ENCODE assay signal across 9 cellular contexts in genomic region chr4:98626350-98626749, GRCh38. TPM values are rescaled to one million over a fixed set of nuclear protein-coding genes. Genes with fewer than 3 reads are reported as not detected.
A peak's percentile ranks its signal among the peaks of the same experiment; 100 is the strongest.
DNase-seq lines count a peak whose midpoint lies in the region; ATAC-seq and TF ChIP-seq lines count a peak whose summit lies in the region.
"Had no signal": no experiment of that assay in that cellular context is flagged by ENCODE, and none has a peak within 500 bp of the region (broad histone marks: within the 10 kb centered on the region; RNA-seq: fewer than 3 reads in every experiment).

No MANE protein-coding gene starts in this region.

- no peak for DNase-seq in activated CD4-positive, alpha-beta T cell treated with anti-CD3 and anti-CD28 coated beads, Interleukin-2, amount 10 ng/mL, durations not matched to agents 7 days and 5 days
- no peak for DNase-seq in activated CD4-positive, alpha-beta T cell treated with anti-CD3 and anti-CD28 coated beads, Interleukin-2, amount 50 U/mL, for 48 hours
- DNase-seq in activated CD8-positive, alpha-beta T cell treated with anti-CD3 and anti-CD28 coated beads for 36 hours, result peak; percentile 26
- DNase-seq in glomerular visceral epithelial cell (ENCODE audit: extremely low spot score), result peak; percentile 87
- peak; percentile 45 for DNase-seq in testis
- DNase-seq in left lobe of liver (ENCODE audit: low spot score), result no peak
- no peak for DNase-seq in HuH-7 (ENCODE audit: low spot score)
- no peak for DNase-seq in iPS-NIHi11 (ENCODE audit: low spot score)

- POLR2A ChIA-PET in activated CD4-positive, alpha-beta T cell treated with anti-CD3 and anti-CD28 coated beads, Interleukin-2, amount 10 ng/mL, durations not matched to agents 7 days and 5 days (lab: Charles Lee), result no interaction called here
- POLR2A ChIA-PET in activated CD8-positive, alpha-beta T cell treated with anti-CD3 and anti-CD28 coated beads for 36 hours (lab: Charles Lee), result interaction anchor here (1.2 kb wide), 1 partner anchor 32 kb away, joined by 3 read pairs; the partner anchor contains the start of gene TSPAN5

- WGBS in testis, 2 donors, result 40 to 46% methylated on average over 4 of the region's 4 CpGs

- H3K36me3 Mint-ChIP-seq in activated CD4-positive, alpha-beta T cell treated with anti-CD3 and anti-CD28 coated beads, Interleukin-2, amount 10 ng/mL, durations not matched to agents 7 days and 5 days (ENCODE audit: low read depth), result peaks cover 9% of the 10 kb centered on the region
- peaks cover 2% of the 10 kb centered on the region for H3K36me3 Mint-ChIP-seq in activated CD8-positive, alpha-beta T cell treated with anti-CD3 and anti-CD28 coated beads for 36 hours (ENCODE audit: low read depth)

- TF ChIP-seq POLR2A in testis (IDR thresholded peaks at IDR 0.05), result no peak

- H3K4me3 Mint-ChIP-seq in activated CD4-positive, alpha-beta T cell treated with anti-CD3 and anti-CD28 coated beads, Interleukin-2, amount 10 ng/mL, durations not matched to agents 7 days and 5 days, result no peak overlapping the region
- no peak overlapping the region for H3K4me3 Mint-ChIP-seq in activated CD8-positive, alpha-beta T cell treated with anti-CD3 and anti-CD28 coated beads for 36 hours

- H3K4me1 ChIP-seq in testis, result peaks cover 30% of the 10 kb centered on the region
- H3K4me1 ChIP-seq: BLaER1 treated with 17β-estradiol and CSF1 and Interleukin-3, amounts not matched to agents 10 nM and 100 nM had no signal

- H3K4me1 Mint-ChIP-seq in activated CD4-positive, alpha-beta T cell treated with anti-CD3 and anti-CD28 coated beads, Interleukin-2, amount 10 ng/mL, durations not matched to agents 7 days and 5 days, result peaks cover 38% of the 10 kb centered on the region
- H3K4me1 Mint-ChIP-seq in activated CD8-positive, alpha-beta T cell treated with anti-CD3 and anti-CD28 coated beads for 36 hours (ENCODE audit: low read depth), result peaks cover 49% of the 10 kb centered on the region

- H3K4me3 ChIP-seq in testis, result no peak overlapping the region
- H3K4me3 ChIP-seq: BLaER1 treated with 17β-estradiol and CSF1 and Interleukin-3, amounts not matched to agents 10 nM and 100 nM had no signal

- peak overlapping the region; percentile 16 for H3K27ac Mint-ChIP-seq in activated CD4-positive, alpha-beta T cell treated with anti-CD3 and anti-CD28 coated beads, Interleukin-2, amount 10 ng/mL, durations not matched to agents 7 days and 5 days
- peak overlapping the region; percentile 46 for H3K27ac Mint-ChIP-seq in activated CD8-positive, alpha-beta T cell treated with anti-CD3 and anti-CD28 coated beads for 36 hours

- H3K9me3 Mint-ChIP-seq in activated CD4-positive, alpha-beta T cell treated with anti-CD3 and anti-CD28 coated beads, Interleukin-2, amount 10 ng/mL, durations not matched to agents 7 days and 5 days, result peaks cover 2% of the 10 kb centered on the region
- no peaks in the 10 kb centered on the region for H3K9me3 Mint-ChIP-seq in activated CD8-positive, alpha-beta T cell treated with anti-CD3 and anti-CD28 coated beads for 36 hours

- H3K9me3 ChIP-seq in testis, result no peaks in the 10 kb centered on the region
- H3K9me3 ChIP-seq: BLaER1 treated with 17β-estradiol and CSF1 and Interleukin-3, amounts not matched to agents 10 nM and 100 nM had no signal

- peak overlapping the region in 1 of 2 donors; percentile 68 for H3K27ac ChIP-seq in testis
- H3K27ac ChIP-seq: BLaER1 treated with 17β-estradiol and CSF1 and Interleukin-3, amounts not matched to agents 10 nM and 100 nM had no signal

- no peaks in the 10 kb centered on the region for H3K27me3 ChIP-seq in testis
- H3K27me3 ChIP-seq: BLaER1 treated with 17β-estradiol and CSF1 and Interleukin-3, amounts not matched to agents 10 nM and 100 nM had no signal

- peak; percentile 81 for ATAC-seq in activated CD8-positive, alpha-beta T cell treated with anti-CD3 and anti-CD28 coated beads for 36 hours
- no peak for ATAC-seq in left lobe of liver

- CTCF ChIA-PET in activated CD4-positive, alpha-beta T cell treated with anti-CD3 and anti-CD28 coated beads, Interleukin-2, amount 10 ng/mL, durations not matched to agents 7 days and 5 days (lab: Charles Lee), result no interaction called here
- CTCF ChIA-PET in activated CD8-positive, alpha-beta T cell treated with anti-CD3 and anti-CD28 coated beads for 36 hours (lab: Charles Lee), result no interaction called here

- no peaks in the 10 kb centered on the region for H3K36me3 ChIP-seq in testis (ENCODE audit: low read depth, missing control alignments)
- H3K36me3 ChIP-seq: BLaER1 treated with 17β-estradiol and CSF1 and Interleukin-3, amounts not matched to agents 10 nM and 100 nM had no signal

- TF ChIP-seq CTCF in activated CD8-positive, alpha-beta T cell treated with anti-CD3 and anti-CD28 coated beads for 36 hours (IDR thresholded peaks at IDR 0.05), result no peak
- no peak for TF ChIP-seq CTCF in testis (IDR thresholded peaks at IDR 0.05)

- intact Hi-C loops in activated CD8-positive, alpha-beta T cell treated with anti-CD3 and anti-CD28 coated beads for 36 hours (cut with micrococcal nuclease), result no loop called here
- intact Hi-C loops in testis (cut with DNase I; ENCODE audit: low total_unique reads), result no loop called here

- H3K27me3 Mint-ChIP-seq in activated CD4-positive, alpha-beta T cell treated with anti-CD3 and anti-CD28 coated beads, Interleukin-2, amount 10 ng/mL, durations not matched to agents 7 days and 5 days, result no peaks in the 10 kb centered on the region
- no peaks in the 10 kb centered on the region for H3K27me3 Mint-ChIP-seq in activated CD8-positive, alpha-beta T cell treated with anti-CD3 and anti-CD28 coated beads for 36 hours

RNA-seq across cellular contexts. Expression of gene TSPAN5, which starts 32.1 kb away (rescaled TPM):
- total RNA-seq in activated CD4-positive, alpha-beta T cell treated with anti-CD3 and anti-CD28 coated beads, Interleukin-2, amount 10 ng/mL, durations not matched to agents 7 days and 5 days, result 10 to 100 TPM; 17.4 to 17.6 TPM
- 10 to 100 TPM; 18.5 to 21.9 TPM for total RNA-seq in activated CD8-positive, alpha-beta T cell treated with anti-CD3 and anti-CD28 coated beads for 36 hours
- 10 to 100 TPM; 30.8 to 57.2 TPM for total RNA-seq in testis
- polyA plus RNA-seq in testis (ENCODE audit: insufficient read depth, low read depth, low replicate concordance), result 27.8 TPM
- total RNA-seq in left lobe of liver, result 0.43 TPM

Comparison
In these comparisons a context has a peak if more than half of its experiments do, and no peak if none do; other contexts are left out.
1. DNase-seq: peak in activated CD8-positive, alpha-beta T cell treated with anti-CD3 and anti-CD28 coated beads for 36 hours (single experiment), glomerular visceral epithelial cell (single experiment) and testis (single experiment); none in activated CD4-positive, alpha-beta T cell treated with anti-CD3 and anti-CD28 coated beads, Interleukin-2, amount 10 ng/mL, durations not matched to agents 7 days and 5 days (single experiment), activated CD4-positive, alpha-beta T cell treated with anti-CD3 and anti-CD28 coated beads, Interleukin-2, amount 50 U/mL, for 48 hours (0 of 2), left lobe of liver (single experiment), HuH-7 (single experiment) and iPS-NIHi11 (single experiment).
2. RNA of gene TSPAN5, which starts 32.1 kb away (total RNA-seq): 30.8 to 57.2 TPM in testis, 18.5 to 21.9 TPM in activated CD8-positive, alpha-beta T cell treated with anti-CD3 and anti-CD28 coated beads for 36 hours and 17.4 to 17.6 TPM in activated CD4-positive, alpha-beta T cell treated with anti-CD3 and anti-CD28 coated beads, Interleukin-2, amount 10 ng/mL, durations not matched to agents 7 days and 5 days; 0.43 TPM in left lobe of liver (single experiment); every median in the first group is over 10 times any median in the second.